19 cellular contexts compared by ENCODE assay signal in genomic region chr11:68437927-68438657, GRCh38. TPM values are rescaled to one million over a fixed set of nuclear protein-coding genes. Genes with fewer than 3 reads are reported as not detected.
DNase-seq lines count a peak whose midpoint lies in the region; ATAC-seq and TF ChIP-seq lines count a peak whose summit lies in the region.
"Had no signal": no experiment of that assay in that cellular context is flagged by ENCODE, and none has a peak within 500 bp of the region (broad histone marks: within the 10 kb centered on the region; RNA-seq: fewer than 3 reads in every experiment).

No MANE protein-coding gene starts in this region.

- H3K36me3 ChIP-seq in BLaER1 (peaks cover 85% of the 10 kb centered on the region), ascending aorta (peaks cover 83 to 99% of the 10 kb centered on the region in 2 donors), left ventricle myocardium inferior (peaks cover 89% of the 10 kb centered on the region)

- no peak for DNase-seq in ascending aorta (ENCODE audit: low spot score in 2 of 2)
- no peak for DNase-seq in left ventricle myocardium inferior
- DNase-seq in sciatic nerve (ENCODE audit: low spot score): no peak
- DNase-seq in stimulated activated CD4-positive, alpha-beta T cell treated with anti-CD3 and anti-CD28 coated beads, Interleukin-4, amount 100 ng/mL, for 4 hours: no peak
- no peak for DNase-seq in NCI-H226
- DNase-seq in HCEC 1CT: no peak
- DNase-seq: activated gamma-delta T cell treated with Interleukin-2 at 50 U/mL for 16 hours; activated T-cell treated with anti-CD3 and anti-CD28 coated beads for 4 hours; CD4-positive, alpha-beta memory T cell; effector memory CD4-positive, alpha-beta T cell; esophagus squamous epithelium; GDM1; mucosa of descending colon; NCI-H187; stimulated activated CD8-positive, alpha-beta memory T cell treated with anti-CD3 and anti-CD28 coated beads, Interleukin-4, amount 100 ng/mL, for 48 hours; substantia nigra had no signal

- peaks cover 96% of the 10 kb centered on the region for H3K4me1 ChIP-seq in BLaER1
- H3K4me1 ChIP-seq in ascending aorta: peaks cover 0 to 6% of the 10 kb centered on the region in 2 donors
- peaks cover 51% of the 10 kb centered on the region for H3K4me1 ChIP-seq in left ventricle myocardium inferior

- TF ChIP-seq CTCF in ascending aorta (IDR thresholded peaks at IDR 0.05) (no peak), left ventricle myocardium inferior (IDR thresholded peaks at IDR 0.05; ENCODE audit: borderline replicate concordance) (no peak)

- ATAC-seq in sciatic nerve: peak; percentile 3
- no peak for ATAC-seq in HG03460 (IDR thresholded peaks at IDR 0.05; ENCODE audit: unreplicated experiment)

- H3K27me3 ChIP-seq in BLaER1 (no peaks in the 10 kb centered on the region), ascending aorta (no peaks in the 10 kb centered on the region), left ventricle myocardium inferior (ENCODE audit: low read depth) (no peaks in the 10 kb centered on the region)
- H3K27me3 ChIP-seq: esophagus squamous epithelium had no signal

- H3K4me2 ChIP-seq in BLaER1: peak overlapping the region; percentile 88

- H3K9ac ChIP-seq in BLaER1: 0 out of 2 replicates have a peak overlapping the region, but pooled peaks have one; percentile 65

- intact Hi-C loops in ascending aorta (cut with DNase I) (no loop called here), left ventricle myocardium inferior (cut with micrococcal nuclease) (no loop called here), sciatic nerve (cut with DNase I) (no loop called here)

- peak overlapping the region; percentile 68 for H3K27ac ChIP-seq in BLaER1
- peak overlapping the region; percentile 58 to 65 for H3K27ac ChIP-seq in ascending aorta
- peak overlapping the region; percentile 85 for H3K27ac ChIP-seq in left ventricle myocardium inferior (replicated peaks)
- H3K27ac ChIP-seq: VCaP had no signal

- H4K20me1 ChIP-seq in BLaER1: peaks cover 97% of the 10 kb centered on the region

- H3K4me3 ChIP-seq in BLaER1 (0 out of 2 replicates have a peak overlapping the region, but pooled peaks have one; percentile 5), ascending aorta (no peak overlapping the region), left ventricle myocardium inferior (no peak overlapping the region)
- H3K4me3 ChIP-seq: esophagus squamous epithelium, mucosa of descending colon had no signal

- H3K9me3 ChIP-seq in BLaER1 (no peaks in the 10 kb centered on the region), ascending aorta (no peaks in the 10 kb centered on the region), left ventricle myocardium inferior (replicated peaks) (no peaks in the 10 kb centered on the region)
- H3K9me3 ChIP-seq: esophagus squamous epithelium, mucosa of descending colon had no signal

RNA-seq across cellular contexts. Expression of gene PPP6R3, which starts 22.5 kb away (rescaled TPM):
- 94.7 TPM for total RNA-seq in ascending aorta
- total RNA-seq in left ventricle myocardium inferior: 78.8 TPM
- 121 TPM for total RNA-seq in sciatic nerve
